19 cellular contexts compared by ENCODE assay signal in genomic region chr1:53127546-53127945, GRCh38. TPM values are rescaled to one million over a fixed set of nuclear protein-coding genes. Genes with fewer than 3 reads are reported as not detected.
A peak's percentile ranks its signal among the peaks of the same experiment; 100 is the strongest.
DNase-seq lines count a peak whose midpoint lies in the region; TF ChIP-seq lines count a peak whose summit lies in the region.
"Had no signal": no experiment of that assay in that cellular context is flagged by ENCODE, and none has a peak within 500 bp of the region (broad histone marks: within the 10 kb centered on the region; RNA-seq: fewer than 3 reads in every experiment).

No MANE protein-coding gene starts in this region.

- peak overlapping the region in 3 of 7 donors; percentile 23 to 44 (median 37) for H3K4me3 Mint-ChIP-seq in CD8-positive, alpha-beta memory T cell

- no peaks in the 10 kb centered on the region for H3K36me3 Mint-ChIP-seq in CD8-positive, alpha-beta memory T cell

- H3K9ac ChIP-seq in mammary epithelial cell (ENCODE audit: insufficient read depth, low read length) = no peak overlapping the region

- no peak overlapping the region for H3K27ac ChIP-seq in CD8-positive, alpha-beta memory T cell (ENCODE audit: low read depth, low read length)
- H3K27ac ChIP-seq in coronary artery (no peak overlapping the region), ovary (no peak overlapping the region), mammary epithelial cell (ENCODE audit: insufficient read depth, low read depth, low read length) (no peak overlapping the region)
- H3K27ac ChIP-seq: psoas muscle, stomach, VCaP had no signal

- dilution Hi-C loops in mammary epithelial cell (cut with HindIII; ENCODE audit: low sequenced_read_pairs) = no loop called here

- TF ChIP-seq EP300 in ovary (IDR thresholded peaks at IDR 0.05) = no peak

- no peak for TF ChIP-seq POLR2A in ovary (IDR thresholded peaks at IDR 0.05)

- no peaks in the 10 kb centered on the region for H3K9me3 ChIP-seq in CD8-positive, alpha-beta memory T cell (ENCODE audit: low read length)
- H3K9me3 ChIP-seq in ovary (no peaks in the 10 kb centered on the region), mammary epithelial cell (replicated peaks; ENCODE audit: insufficient read depth, low read length) (no peaks in the 10 kb centered on the region)
- H3K9me3 ChIP-seq: BE2C, psoas muscle, stomach had no signal

- peak in 2 of 5 donors; percentile 1 to 11 for DNase-seq in CD8-positive, alpha-beta memory T cell
- DNase-seq in HT1080 (ENCODE audit: low read depth) (peak; percentile 42), coronary artery (ENCODE audit: low spot score) (peak; percentile 50), ovary (peak in 3 of 5 donors; percentile 11 to 27 (median 13)), mammary epithelial cell (no peak), SKM-1 treated with dmso at 0.1 percent for 144 hours (lab: John Stamatoyannopoulos, UW; ENCODE audit: unreplicated experiment) (no peak), NCI-H128 (lab: John Stamatoyannopoulos, UW; ENCODE audit: unreplicated experiment) (no peak)
- DNase-seq: activated CD8-positive, alpha-beta memory T cell treated with anti-CD3 and anti-CD28 coated beads, Interleukin-2, amount 50 U/mL, for 4 hours; BE2C; caudate nucleus; hypothalamus; MM.1S; NCI-H2107; NCI-H748 treated with DMSO at 0.1 percent for 48 hours; psoas muscle; RPMI8226; stomach had no signal

- H3K4me1 Mint-ChIP-seq in CD8-positive, alpha-beta memory T cell = peaks cover 15 to 19% (median 16%) of the 10 kb centered on the region in 3 donors

- H2AFZ ChIP-seq in mammary epithelial cell (ENCODE audit: low read depth, low read length) = no peak overlapping the region

- intact Hi-C loops in ovary (cut with DNase I) = no loop called here
- intact Hi-C loops in mammary epithelial cell (cut with micrococcal nuclease) = no loop called here

- H4K20me1 ChIP-seq in mammary epithelial cell (ENCODE audit: insufficient read depth, low read length) = no peaks in the 10 kb centered on the region

- H3K4me2 ChIP-seq in mammary epithelial cell (ENCODE audit: insufficient read depth, low read depth, low read length) = no peak overlapping the region

- H3K79me2 ChIP-seq in mammary epithelial cell (ENCODE audit: insufficient read depth, low read length) = no peaks in the 10 kb centered on the region

- POLR2A ChIA-PET in CD8-positive, alpha-beta memory T cell (lab: Charles Lee) = no interaction called here

- H3K4me3 ChIP-seq in CD8-positive, alpha-beta memory T cell (ENCODE audit: low read length) = no peak overlapping the region
- H3K4me3 ChIP-seq in coronary artery (no peak overlapping the region), ovary (no peak overlapping the region), mammary epithelial cell (replicated peaks in 1 of 3; ENCODE audit: insufficient read depth in 1 of 3, low read depth in 2 of 3, low read length in 3 of 3) (no peak overlapping the region)
- H3K4me3 ChIP-seq: psoas muscle, stomach had no signal

- H3K27ac Mint-ChIP-seq in CD8-positive, alpha-beta memory T cell = peak overlapping the region in 5 of 8 donors; percentile 17 to 90 (median 53)

- no peaks in the 10 kb centered on the region for H3K4me1 ChIP-seq in CD8-positive, alpha-beta memory T cell (ENCODE audit: insufficient read depth, low read length)
- H3K4me1 ChIP-seq in ovary (ENCODE audit: insufficient read depth) = peaks cover 18% of the 10 kb centered on the region
- no peaks in the 10 kb centered on the region for H3K4me1 ChIP-seq in mammary epithelial cell (ENCODE audit: insufficient read depth, low read length)
- H3K4me1 ChIP-seq: BE2C had no signal

- TF ChIP-seq CTCF in coronary artery (IDR thresholded peaks at IDR 0.05) (no peak), ovary (IDR thresholded peaks at IDR 0.05) (no peak), mammary epithelial cell (conservative IDR thresholded peaks at IDR 0.05 in 1 of 2, IDR thresholded peaks at IDR 0.05 in 1 of 2; ENCODE audit: extremely low read depth in 1 of 2, insufficient read depth in 1 of 2, low read depth in 1 of 2, low read length in 2 of 2) (no peak)

- 83 to 87% (median 83%) methylated on average over 5 of the region's 5 CpGs for WGBS in ovary, 3 donors
- WGBS in mammary epithelial cell (ENCODE audit: low coverage, missing lambda C conversion rate) = 82% methylated on average over 5 of the region's 5 CpGs

- in situ Hi-C loops in mammary epithelial cell (cut with MboI; ENCODE audit: low sequenced_read_pairs in 2 of 2) = no loop called here

- H3K27me3 Mint-ChIP-seq in CD8-positive, alpha-beta memory T cell = no peaks in the 10 kb centered on the region

- no peaks in the 10 kb centered on the region for H3K36me3 ChIP-seq in CD8-positive, alpha-beta memory T cell (ENCODE audit: insufficient read depth, low read length)
- H3K36me3 ChIP-seq in ovary = no peaks in the 10 kb centered on the region
- H3K36me3 ChIP-seq in mammary epithelial cell (ENCODE audit: insufficient read depth, low read length) = no peaks in the 10 kb centered on the region
- H3K36me3 ChIP-seq: BE2C, stomach had no signal

- H3K27me3 ChIP-seq in CD8-positive, alpha-beta memory T cell (ENCODE audit: insufficient read depth, low read length, poor library complexity, severe bottlenecking) = no peaks in the 10 kb centered on the region
- H3K27me3 ChIP-seq in ovary (no peaks in the 10 kb centered on the region), mammary epithelial cell (ENCODE audit: insufficient read depth, low read length) (peaks cover 3% of the 10 kb centered on the region)
- H3K27me3 ChIP-seq: BE2C, stomach had no signal

- CTCF ChIA-PET in CD8-positive, alpha-beta memory T cell (lab: Charles Lee) = interaction anchor here (1.4 kb wide), 1 partner anchor 10 kb away, joined by 4 read pairs; no protein-coding TSS in a partner anchor
- CTCF ChIA-PET in mammary epithelial cell (lab: Charles Lee; ENCODE audit: low non-redundant PET) = no interaction called here

- BruUV-seq in mammary epithelial cell (replicated peaks; lab: Mats Ljungman, UMichigan) = no TSS peak

- H3K9me3 Mint-ChIP-seq in CD8-positive, alpha-beta memory T cell = no peaks in the 10 kb centered on the region

RNA-seq across cellular contexts. Expression of gene SLC1A7, which starts 14.9 kb away (rescaled TPM):
- not detected for total RNA-seq in CD8-positive, alpha-beta memory T cell
- polyA plus RNA-seq in CD8-positive, alpha-beta memory T cell = 0.08 TPM
- not detected in 2 replicates for total RNA-seq in HT1080 (2014; rRNA removed; shearing (Covaris generic))
- not detected in 2 replicates for polyA plus RNA-seq in HT1080 (2015; cell fraction: cytosol; rRNA removed)
- not detected in 2 replicates for polyA plus RNA-seq in HT1080 (2015; cell fraction: nucleus; rRNA removed)
- total RNA-seq in ovary = under 1 TPM in 1 of 7 donors, not detected in 6; 0.25 TPM
- polyA plus RNA-seq in ovary = under 1 TPM in 1 of 2 donors, not detected in 1; 0.28 TPM
- not detected for total RNA-seq in mammary epithelial cell
- not detected for polyA plus RNA-seq in mammary epithelial cell
- not detected for polyA minus RNA-seq in mammary epithelial cell
- total RNA-seq: H1 had no signal
- polyA plus RNA-seq: H1 had no signal

Comparison
In these comparisons a context has a peak if more than half of its experiments do, and no peak if none do; other contexts are left out.
1. DNase-seq: peak in HT1080 (single experiment), coronary artery (single experiment) and ovary (3 of 5); none in mammary epithelial cell (single experiment), SKM-1 treated with dmso at 0.1 percent for 144 hours (single experiment) and NCI-H128 (single experiment).